Comparison of ENCODE assay signal across 8 cellular contexts in the genomic region with DNA sequence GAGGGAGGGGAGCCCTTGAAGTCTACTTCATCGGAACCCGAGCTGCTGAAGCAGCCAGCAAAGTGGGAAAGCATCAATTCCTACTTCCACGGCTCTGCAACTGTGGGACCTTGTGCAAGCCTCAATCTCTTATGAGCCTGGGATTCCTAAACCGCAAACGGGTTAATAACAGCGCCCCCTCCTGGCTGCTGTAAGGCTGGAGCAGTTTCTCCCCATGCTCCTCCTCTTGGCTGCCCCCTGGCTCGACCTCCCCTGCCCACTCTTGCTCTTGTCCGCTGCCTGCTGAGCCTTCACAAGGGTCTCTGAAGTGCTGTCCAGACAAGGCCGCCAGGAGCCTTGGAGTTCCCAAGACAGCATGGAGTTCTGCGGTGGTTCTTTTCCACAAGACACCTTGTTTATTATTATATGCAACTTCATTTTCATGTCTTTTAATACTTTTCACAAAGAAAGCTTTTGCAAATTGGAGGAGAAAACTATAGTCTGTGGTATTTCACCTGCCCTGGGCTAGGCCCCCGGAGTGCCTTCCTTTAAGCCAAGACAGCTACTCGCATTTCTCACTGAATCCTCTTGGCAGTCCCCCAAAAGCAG.
DNase-seq lines count a peak whose midpoint lies in the region; ATAC-seq and TF ChIP-seq lines count a peak whose summit lies in the region.

No MANE protein-coding gene starts in this region.

- peaks cover 30% of the 10 kb centered on the region for H3K4me1 ChIP-seq in cardiac muscle cell (ENCODE audit: low read depth)
- peaks cover 0 to 30% (median 18%) of the 10 kb centered on the region in 4 donors for H3K4me1 ChIP-seq in stomach

- H3K4me3 ChIP-seq in cardiac muscle cell (no peak overlapping the region), NB4 (ENCODE audit: low read depth, low read length) (no peak overlapping the region), fibroblast of villous mesenchyme (ENCODE audit: low read depth, low read length) (no peak overlapping the region), stomach (no peak overlapping the region)

- TF ChIP-seq POLR2A in NB4 (IDR thresholded peaks at IDR 0.05; ENCODE audit: extremely low read depth, insufficient read length) (no peak), stomach (IDR thresholded peaks at IDR 0.05) (no peak)

- H3K27ac ChIP-seq in cardiac muscle cell: peak overlapping the region; percentile 91
- H3K27ac ChIP-seq in stomach: no peak overlapping the region

- H3K27me3 ChIP-seq in cardiac muscle cell: no peaks in the 10 kb centered on the region
- peaks cover 0 to 4% (median 0%) of the 10 kb centered on the region in 3 donors for H3K27me3 ChIP-seq in stomach

- H3K36me3 ChIP-seq in cardiac muscle cell (no peaks in the 10 kb centered on the region), stomach (no peaks in the 10 kb centered on the region)

- TF ChIP-seq CTCF in cardiac muscle cell (IDR thresholded peaks at IDR 0.05; ENCODE audit: low read depth, low read length): peak; percentile 60
- TF ChIP-seq CTCF in NB4 (IDR thresholded peaks at IDR 0.05; ENCODE audit: low read depth, low read length): peak; percentile 71
- TF ChIP-seq CTCF in fibroblast of villous mesenchyme (IDR thresholded peaks at IDR 0.05; ENCODE audit: insufficient read depth, low read depth, low read length): peak; percentile 54
- peak in 2 of 7 experiments; percentile 10 to 18 for TF ChIP-seq CTCF in stomach (IDR thresholded peaks at IDR 0.05)

- no peak for TF ChIP-seq EP300 in stomach (IDR thresholded peaks at IDR 0.05)

- WGBS in stomach, 5 donors: 70 to 81% (median 76%) methylated on average over 12 of the region's 12 CpGs

- H3K9me3 ChIP-seq in cardiac muscle cell (ENCODE audit: low read depth) (no peaks in the 10 kb centered on the region), stomach (no peaks in the 10 kb centered on the region)

- intact Hi-C loops in Right ventricle myocardium inferior (cut with DNase I): loop anchor here (5.0 kb wide), 1 partner anchor 107 kb away; no protein-coding TSS in a partner anchor
- intact Hi-C loops in stomach (cut with DNase I; ENCODE audit: low total_unique reads): no loop called here

- DNase-seq in cardiac muscle cell (ENCODE audit: low read depth in 1 of 2, low spot score in 1 of 2) (peak; percentile 56 to 83), Right ventricle myocardium inferior (ENCODE audit: missing footprints) (no peak), NB4 (ENCODE audit: low read depth) (peak; percentile 64), fibroblast of villous mesenchyme (ENCODE audit: low read depth) (peak; percentile 46), stomach (peak; percentile 35), epidermal melanocyte (ENCODE audit: insufficient read length, low spot score) (no peak), SKM-1 (lab: John Stamatoyannopoulos, UW; ENCODE audit: unreplicated experiment) (no peak), NCI-H2227 treated with DMSO at 0.1 percent for 48 hours (lab: John Stamatoyannopoulos, UW) (no peak)

- ATAC-seq in Right ventricle myocardium inferior: no peak

Comparison
In these comparisons a context has a peak if more than half of its experiments do, and no peak if none do; other contexts are left out.
1. DNase-seq: peak in cardiac muscle cell (2 of 2), NB4 (single experiment), fibroblast of villous mesenchyme (single experiment) and stomach (single experiment); none in Right ventricle myocardium inferior (single experiment), epidermal melanocyte (single experiment), SKM-1 (single experiment) and NCI-H2227 treated with DMSO at 0.1 percent for 48 hours (single experiment).